8 cellular contexts compared by ENCODE assay signal in genomic region chr11:449889-450808, GRCh38. TPM values are rescaled to one million over a fixed set of nuclear protein-coding genes. Genes with fewer than 3 reads are reported as not detected.
DNase-seq lines count a peak whose midpoint lies in the region; FAIRE-seq and TF ChIP-seq lines count a peak whose summit lies in the region.

PTDSS2 (plus strand) TSS chr11:450279; CDS start chr11:450456, 177 bp downstream.

- FAIRE-seq in H1 (lab: Jason Lieb, UNC) = peak; percentile 88

- H4K8ac ChIP-seq in H1 (ENCODE audit: extremely low read depth, insufficient read depth, low read length) (peak within 1 kb of the TSS; percentile 95), mesendoderm (ENCODE audit: low read depth, low read length) (no peak within 1 kb of the TSS)

- DNase-seq in CMK (ENCODE audit: low read depth) = peak; percentile 82
- DNase-seq in GM20000 (ENCODE audit: low spot score) = peak; percentile 98
- DNase-seq in HT-29 (ENCODE audit: low spot score) = peak; percentile 97
- DNase-seq in NOMO-1 (lab: John Stamatoyannopoulos, UW; ENCODE audit: unreplicated experiment in 2 of 2) = peak; percentile 91 to 95
- DNase-seq in H1 (ENCODE audit: low read depth in 1 of 2, low spot score in 2 of 2) = peak; percentile 90 to 94
- peak; percentile 99 for DNase-seq in mesendoderm
- DNase-seq in stimulated activated CD8-positive, alpha-beta memory T cell treated with anti-CD3 and anti-CD28 coated beads, Interleukin-15, amount 100 ng/mL, for 1 hour (ENCODE audit: low read depth) = peak; percentile 91

- CTCF ChIA-PET in activated CD8-positive, alpha-beta memory T cell treated with anti-CD3 and anti-CD28 coated beads for 36 hours (lab: Charles Lee) = interaction anchor here (0.8 to 4.8 kb wide), 8 partner anchors 10 to 200 kb away, joined by 3 to 24 read pairs (median 6); partner anchors contain the start of genes ANO9, RNH1 and SIGIRR
- CTCF ChIA-PET in H1 (lab: Charles Lee; ENCODE audit: partially characterized antibody) = interaction anchor here (0.6 to 5.4 kb wide), 21 partner anchors 9 to 91 kb away, joined by 3 to 32 read pairs (median 6); no protein-coding TSS in a partner anchor

- H3K14ac ChIP-seq in H1 (ENCODE audit: insufficient read length) = no peak within 1 kb of the TSS

- H3K27me3 ChIP-seq in H1 (replicated peaks in 1 of 4; ENCODE audit: control insufficient read depth in 3 of 4, extremely low read depth in 1 of 4, insufficient read depth in 3 of 4, low read length in 3 of 4) (no peaks in the 10 kb centered on the region), mesendoderm (ENCODE audit: insufficient read depth, low read length, poor library complexity) (no peaks in the 10 kb centered on the region)

- TF ChIP-seq EP300 in H1 (IDR thresholded peaks at IDR 0.05; ENCODE audit: borderline replicate concordance in 1 of 2, low read depth in 2 of 2, low read length in 2 of 2) = peak in 1 of 2 experiments; percentile 15; a peak in 1 of 3 replicates

- H2AFZ ChIP-seq in H1 (ENCODE audit: low read length) = peak within 1 kb of the TSS; percentile 48; the same call in 1 of the 2 replicates

- H3K36me3 ChIP-seq in H1 (ENCODE audit: control insufficient read depth in 2 of 4, insufficient read depth in 4 of 4, low read length in 3 of 4) (peaks cover 2 to 11% (median 3%) of the 10 kb centered on the region in 4 experiments; a peak in 3 of 8 replicates), mesendoderm (ENCODE audit: control insufficient read depth, insufficient read depth, low read length) (peaks cover 1% of the 10 kb centered on the region)

- H3K9me3 ChIP-seq in H1 (ENCODE audit: insufficient read depth in 2 of 2, low read depth in 1 of 2, low read length in 1 of 2) = no peaks in the 10 kb centered on the region

- no peak within 1 kb of the TSS for H2BK20ac ChIP-seq in H1 (ENCODE audit: low read length)

- no peak within 1 kb of the TSS for H2BK15ac ChIP-seq in H1 (ENCODE audit: low read length)
- H2BK15ac ChIP-seq in mesendoderm (replicated peaks; ENCODE audit: low read depth) = no peak within 1 kb of the TSS

- POLR2A ChIA-PET in activated CD8-positive, alpha-beta memory T cell treated with anti-CD3 and anti-CD28 coated beads for 36 hours (lab: Charles Lee) = interaction anchor here (0.5 to 4.6 kb wide), 6 partner anchors 28 to 276 kb away, joined by 3 to 25 read pairs (median 4); partner anchors contain the start of genes RNH1 and SIGIRR
- POLR2A ChIA-PET in H1 (lab: Charles Lee; ENCODE audit: partially characterized antibody) = interaction anchor here (1.0 to 5.2 kb wide), 13 partner anchors 10 to 313 kb away, joined by 3 to 33 read pairs (median 7); partner anchors contain the start of genes ANO9, B4GALNT4 and SIGIRR

- no peak for TF ChIP-seq RAD21 in H1 (IDR thresholded peaks at IDR 0.05 in 1 of 2, conservative IDR thresholded peaks at IDR 0.05 in 1 of 2; ENCODE audit: low read depth in 2 of 2, low read length in 2 of 2)

- H3K18ac ChIP-seq in H1 (ENCODE audit: extremely low read depth, low read length) (peak within 1 kb of the TSS; percentile 60), mesendoderm (ENCODE audit: low read length) (peak within 1 kb of the TSS; percentile 51)

- H3K79me2 ChIP-seq in H1 (ENCODE audit: control insufficient read depth in 1 of 2, insufficient read depth in 2 of 2, low read length in 2 of 2) (peaks cover 11 to 41% of the 10 kb centered on the region in 2 experiments; a peak in 3 of 4 replicates), mesendoderm (ENCODE audit: control insufficient read depth, insufficient read depth, low read length) (peaks cover 36% of the 10 kb centered on the region)

- H3K4me3 ChIP-seq in H1 (ENCODE audit: extremely low read depth in 1 of 4, insufficient read depth in 2 of 4, low read depth in 3 of 4, low read length in 4 of 4) = peak within 1 kb of the TSS; percentile 65 to 77 (median 72)
- peak within 1 kb of the TSS; percentile 67 for H3K4me3 ChIP-seq in mesendoderm (ENCODE audit: low read length)

- H3K27ac ChIP-seq in H1 (ENCODE audit: low read depth, low read length) = peak within 1 kb of the TSS; percentile 65; the same call in 1 of the 2 replicates
- H3K27ac ChIP-seq in mesendoderm (ENCODE audit: low read depth, low read length) = peak within 1 kb of the TSS; percentile 68

- H2BK120ac ChIP-seq in H1 (replicated peaks; ENCODE audit: low read depth, low read length) (no peak within 1 kb of the TSS), mesendoderm (ENCODE audit: low read depth, low read length) (no peak within 1 kb of the TSS)

- no peak for TF ChIP-seq CTCF in GM20000 (IDR thresholded peaks at IDR 0.05; ENCODE audit: extremely low read depth, missing control alignments)
- no peak for TF ChIP-seq CTCF in H1 (IDR thresholded peaks at IDR 0.05; ENCODE audit: control extremely low read depth in 1 of 3, insufficient read depth in 1 of 3, low read depth in 1 of 3, low read length in 3 of 3)

- H3K23ac ChIP-seq in H1 (ENCODE audit: insufficient read length) (no peak within 1 kb of the TSS), mesendoderm (ENCODE audit: low read length) (peak within 1 kb of the TSS; percentile 74)

- peaks cover 2% of the 10 kb centered on the region; the same call in 1 of the 2 replicates for H3K23me2 ChIP-seq in H1 (ENCODE audit: low read depth, low read length)

- H4K5ac ChIP-seq in H1 (ENCODE audit: insufficient read length, low read depth, low read length) = peak within 1 kb of the TSS; percentile 83
- H4K5ac ChIP-seq in mesendoderm (ENCODE audit: low read length) = no peak within 1 kb of the TSS

- H3K4ac ChIP-seq in H1 (replicated peaks; ENCODE audit: insufficient read length, low read depth, low read length) (peak within 1 kb of the TSS; percentile 69), mesendoderm (ENCODE audit: low read depth, low read length) (peak within 1 kb of the TSS; percentile 57)

- H3K4me2 ChIP-seq in H1 (ENCODE audit: insufficient read depth in 1 of 2, low read depth in 2 of 2, low read length in 2 of 2) (peak within 1 kb of the TSS; percentile 46 to 96), mesendoderm (ENCODE audit: low read length) (peak within 1 kb of the TSS; percentile 76)

- no peak within 1 kb of the TSS for H2BK12ac ChIP-seq in H1 (ENCODE audit: low read depth, low read length)

- no peak within 1 kb of the TSS for H2AK5ac ChIP-seq in H1 (ENCODE audit: low read depth, low read length)
- peak within 1 kb of the TSS; percentile 92 for H2AK5ac ChIP-seq in mesendoderm (ENCODE audit: low read length)

- H3K9ac ChIP-seq in H1 (replicated peaks in 1 of 4; ENCODE audit: extremely low read depth in 1 of 4, low read depth in 3 of 4, low read length in 3 of 4) = peak within 1 kb of the TSS; percentile 1 to 80 (median 76); a peak in 6 of 7 replicates
- H3K9ac ChIP-seq in mesendoderm (ENCODE audit: low read length) = peak within 1 kb of the TSS; percentile 89

- H3K56ac ChIP-seq in H1 (replicated peaks; ENCODE audit: insufficient read length, low read depth, low read length) (no peak within 1 kb of the TSS), mesendoderm (ENCODE audit: low read length) (peak within 1 kb of the TSS; percentile 94)

- H2BK5ac ChIP-seq in H1 (ENCODE audit: low read depth, low read length) (no peak within 1 kb of the TSS), mesendoderm (ENCODE audit: low read length) (no peak within 1 kb of the TSS)

- peaks cover 8% of the 10 kb centered on the region; the same call in 1 of the 2 replicates for H3K79me1 ChIP-seq in H1 (ENCODE audit: low read depth, low read length)
- peaks cover 22% of the 10 kb centered on the region for H3K79me1 ChIP-seq in mesendoderm (ENCODE audit: low read length)

- WGBS in H1 (ENCODE audit: extremely low coverage in 1 of 2, insufficient coverage in 1 of 2, insufficient read length in 1 of 2, insufficient replicate concordance in 2 of 2, low coverage in 1 of 2, low lambda C conversion rate in 2 of 2, missing lambda C conversion rate in 1 of 2), 2 experiments = 5% methylated on average over 68 of the region's 108 CpGs; no CpG with 5 or more reads in 1 of the 2 experiments
- no CpG with 5 or more reads among the region's 108 CpGs for WGBS in mesendoderm (ENCODE audit: extremely low coverage, insufficient coverage, low lambda C conversion rate)

- peaks cover 13 to 18% of the 10 kb centered on the region in 2 experiments for H4K20me1 ChIP-seq in H1 (replicated peaks in 1 of 2; ENCODE audit: control insufficient read depth in 1 of 2, insufficient read depth in 2 of 2, low read length in 2 of 2)

- H4K91ac ChIP-seq in H1 (replicated peaks; ENCODE audit: insufficient read length, low read length) = no peak within 1 kb of the TSS

- peak in 1 of 2 experiments; percentile 94; a peak in 2 of 3 replicates for TF ChIP-seq POLR2A in H1 (IDR thresholded peaks at IDR 0.05; ENCODE audit: control extremely low read depth in 1 of 2, low read depth in 2 of 2, low read length in 2 of 2)

- peaks cover 0 to 12% (median 7%) of the 10 kb centered on the region in 4 experiments; a peak in 5 of 7 replicates for H3K4me1 ChIP-seq in H1 (replicated peaks in 1 of 4; ENCODE audit: control insufficient read depth in 3 of 4, insufficient read depth in 4 of 4, low read length in 3 of 4)
- H3K4me1 ChIP-seq in mesendoderm (ENCODE audit: control insufficient read depth, low read depth, low read length) = no peaks in the 10 kb centered on the region

TF ChIP-seq in H1, 55 proteins besides CTCF, POLR2A, EP300 and RAD21 (continues in another document):
- TF ChIP-seq ASH2L (IDR thresholded peaks at IDR 0.05; ENCODE audit: low read length) (peak; percentile 5), GTF2F1 (IDR thresholded peaks at IDR 0.05; ENCODE audit: borderline replicate concordance, low read depth, low read length) (peak; percentile 46; the same call in 1 of the 2 replicates), TAF1 (IDR thresholded peaks at IDR 0.05; ENCODE audit: low read depth, low read length) (peak; percentile 82), KDM4A (IDR thresholded peaks at IDR 0.05; ENCODE audit: low read depth, low read length, severe bottlenecking) (peak; percentile 83), FOSL1 (IDR thresholded peaks at IDR 0.05; ENCODE audit: insufficient read depth, low read depth, low read length) (no peak)

RNA-seq across cellular contexts. Expression of gene PTDSS2, which starts in this region (rescaled TPM):
- total RNA-seq in HT-29 (2014; rRNA removed; shearing (Covaris generic)) = 56.6 and 63.4 TPM in 2 replicates
- total RNA-seq in activated CD8-positive, alpha-beta memory T cell treated with anti-CD3 and anti-CD28 coated beads for 36 hours = 10 to 100 TPM; 26.2 to 30.0 TPM
- total RNA-seq in H1 (2021; fragmentation: NEBNext Ultra II Directional; extraction: Animal tissue kit (Norgen Biotek cat#: 25700)) = 48.7 and 52.4 TPM in 2 replicates
- polyA plus RNA-seq in H1 (2011; rRNA removed) = 68.2 and 108 TPM in 2 replicates
- 69.7 TPM for polyA plus RNA-seq in H1 (2011; cell fraction: cytosol; rRNA removed)
- 197 TPM for polyA plus RNA-seq in H1 (2011; cell fraction: nucleus; rRNA removed)
- polyA plus RNA-seq in H1 (2012, experiment 1 of 2) = 33.3 to 60.1 TPM (median 54.3 TPM) in 4 replicates
- polyA plus RNA-seq in H1 (2012, experiment 2 of 2) = 51.9 TPM
- polyA plus RNA-seq in H1 (2013, experiment 1 of 2) = 42.4 TPM
- polyA plus RNA-seq in H1 (2013, experiment 2 of 2) = 39.1 TPM
- 49.6 and 57.3 TPM in 2 replicates for polyA minus RNA-seq in H1 (2011; rRNA and poly(A)+ RNA removed)
- 38.8 TPM for polyA minus RNA-seq in H1 (2011; cell fraction: cytosol; rRNA and poly(A)+ RNA removed)
- 51.9 TPM for polyA minus RNA-seq in H1 (2011; cell fraction: nucleus; rRNA and poly(A)+ RNA removed)
- 19.8 TPM for polyA plus RNA-seq in mesendoderm (2013, experiment 1 of 2)
- 19.4 TPM for polyA plus RNA-seq in mesendoderm (2013, experiment 2 of 2)

Comparison
In these comparisons a context has a peak if more than half of its experiments do, and no peak if none do; other contexts are left out.
1. Peak in every context shown above with its lines: DNase-seq, H3K4me3 ChIP-seq and H3K27ac ChIP-seq.